ENCODE assay signal across 10 cellular contexts in genomic region chr2:2646312-2647051, GRCh38.
DNase-seq lines count a peak whose midpoint lies in the region; ATAC-seq, FAIRE-seq and TF ChIP-seq lines count a peak whose summit lies in the region.
"Had no signal": no experiment of that assay in that cellular context is flagged by ENCODE, and none has a peak within 500 bp of the region (broad histone marks: within the 10 kb centered on the region; RNA-seq: fewer than 3 reads in every experiment).

No MANE protein-coding gene starts in this region.

- TF ChIP-seq CTCF in keratinocyte (optimal IDR thresholded peaks at IDR 0.05 in 1 of 3, IDR thresholded peaks at IDR 0.05 in 1 of 3, conservative IDR thresholded peaks at IDR 0.05 in 1 of 3; ENCODE audit: extremely low read depth in 1 of 3, insufficient read depth in 2 of 3, low read length in 3 of 3) (no peak), A673 (conservative IDR thresholded peaks at IDR 0.05; ENCODE audit: low read depth, low read length) (no peak), lower lobe of right lung (IDR thresholded peaks at IDR 0.05) (no peak)

- H3K4me2 ChIP-seq in keratinocyte (ENCODE audit: control insufficient read depth, extremely low read depth, insufficient read depth, low read depth, low read length): peak overlapping the region; percentile 76

- no peaks in the 10 kb centered on the region for H3K9me1 ChIP-seq in keratinocyte (ENCODE audit: control insufficient read depth, extremely low read depth, insufficient read depth, low read length)

- dilution Hi-C loops in keratinocyte (cut with MboI; ENCODE audit: extremely low pct_ligation_motif_present, low sequenced_read_pairs): no loop called here

- POLR2A ChIA-PET in activated CD4-positive, alpha-beta T cell treated with anti-CD3 and anti-CD28 coated beads, Interleukin-2, amount 10 ng/mL, durations not matched to agents 7 days and 5 days (lab: Charles Lee): no interaction called here
- POLR2A ChIA-PET in A673 (lab: Charles Lee; ENCODE audit: low non-redundant PET): no interaction called here

- peak overlapping the region; percentile 75 for H3K9ac ChIP-seq in keratinocyte (ENCODE audit: control insufficient read depth, extremely low read depth, insufficient read depth, low read length)

- peak overlapping the region; percentile 44 for H2AFZ ChIP-seq in keratinocyte (ENCODE audit: control insufficient read depth, low read length)

- no TSS peak for BruUV-seq in A673 (replicated peaks; lab: Mats Ljungman, UMichigan)

- peak overlapping the region; percentile 20 for H3K4me3 Mint-ChIP-seq in activated CD4-positive, alpha-beta T cell treated with anti-CD3 and anti-CD28 coated beads, Interleukin-2, amount 10 ng/mL, durations not matched to agents 7 days and 5 days
- H3K4me3 Mint-ChIP-seq in stimulated activated memory B cell treated with anti-CD40 and anti-IgM and Interleukin-4, amounts not matched to agents 10 μg/mL and 1 μg/mL and 100 μg/mL, for 72 hours: no peak overlapping the region
- H3K4me3 Mint-ChIP-seq: dendritic cell treated with granulocyte-macrophage colony-stimulating factor and Interleukin-4, amounts not matched to agents 40 ng/mL and 50 ng/mL, for 4 days had no signal

- H3K9me3 Mint-ChIP-seq in activated CD4-positive, alpha-beta T cell treated with anti-CD3 and anti-CD28 coated beads, Interleukin-2, amount 10 ng/mL, durations not matched to agents 7 days and 5 days: peaks cover 3% of the 10 kb centered on the region
- H3K9me3 Mint-ChIP-seq in stimulated activated memory B cell treated with anti-CD40 and anti-IgM and Interleukin-4, amounts not matched to agents 10 μg/mL and 1 μg/mL and 100 μg/mL, for 72 hours: peaks cover 7% of the 10 kb centered on the region
- H3K9me3 Mint-ChIP-seq: dendritic cell treated with granulocyte-macrophage colony-stimulating factor and Interleukin-4, amounts not matched to agents 40 ng/mL and 50 ng/mL, for 4 days had no signal

- intact Hi-C loops in A673 (cut with micrococcal nuclease; ENCODE audit: unreplicated experiment) (no loop called here), lower lobe of right lung (cut with DNase I) (no loop called here)

- H3K36me3 ChIP-seq in keratinocyte (ENCODE audit: control insufficient read depth in 2 of 2, extremely low read depth in 1 of 2, insufficient read depth in 2 of 2, low read length in 2 of 2): no peaks in the 10 kb centered on the region
- no peaks in the 10 kb centered on the region for H3K36me3 ChIP-seq in A673 (ENCODE audit: insufficient read depth, low read length, poor library complexity, severe bottlenecking)
- H3K36me3 ChIP-seq in lower lobe of right lung: no peaks in the 10 kb centered on the region

- no peaks in the 10 kb centered on the region for H3K27me3 ChIP-seq in keratinocyte (ENCODE audit: control insufficient read depth, extremely low read depth, insufficient read depth, low read length)
- H3K27me3 ChIP-seq in A673 (replicated peaks; ENCODE audit: insufficient read depth, low read depth, low read length, poor library complexity): no peaks in the 10 kb centered on the region
- H3K27me3 ChIP-seq in lower lobe of right lung (ENCODE audit: low read depth): peaks cover 5% of the 10 kb centered on the region
- H3K27me3 ChIP-seq: testis had no signal

- DNase-seq in CD1c-positive myeloid dendritic cell (ENCODE audit: extremely low spot score) (peak; percentile 1), keratinocyte (ENCODE audit: low read depth, low spot score) (peak; percentile 26), A673 (ENCODE audit: low spot score) (no peak), lower lobe of right lung (no peak)
- peak; percentile 77 for DNase-seq in activated CD4-positive, alpha-beta T cell treated with anti-CD3 and anti-CD28 coated beads, Interleukin-2, amount 10 ng/mL, durations not matched to agents 7 days and 5 days
- DNase-seq: testis had no signal

- H3K9me3 ChIP-seq in keratinocyte (ENCODE audit: control insufficient read depth, low read depth, low read length) (no peaks in the 10 kb centered on the region), A673 (ENCODE audit: low read depth, low read length, poor library complexity, severe bottlenecking) (no peaks in the 10 kb centered on the region), lower lobe of right lung (no peaks in the 10 kb centered on the region)
- H3K9me3 ChIP-seq: testis had no signal

- no peaks in the 10 kb centered on the region for H3K79me2 ChIP-seq in keratinocyte (ENCODE audit: control insufficient read depth, insufficient read depth, low read length)

- peaks cover 34% of the 10 kb centered on the region for H3K4me1 Mint-ChIP-seq in activated CD4-positive, alpha-beta T cell treated with anti-CD3 and anti-CD28 coated beads, Interleukin-2, amount 10 ng/mL, durations not matched to agents 7 days and 5 days
- H3K4me1 Mint-ChIP-seq in stimulated activated memory B cell treated with anti-CD40 and anti-IgM and Interleukin-4, amounts not matched to agents 10 μg/mL and 1 μg/mL and 100 μg/mL, for 72 hours: no peaks in the 10 kb centered on the region

- H3K36me3 Mint-ChIP-seq in activated CD4-positive, alpha-beta T cell treated with anti-CD3 and anti-CD28 coated beads, Interleukin-2, amount 10 ng/mL, durations not matched to agents 7 days and 5 days (ENCODE audit: low read depth): no peaks in the 10 kb centered on the region
- no peaks in the 10 kb centered on the region for H3K36me3 Mint-ChIP-seq in stimulated activated memory B cell treated with anti-CD40 and anti-IgM and Interleukin-4, amounts not matched to agents 10 μg/mL and 1 μg/mL and 100 μg/mL, for 72 hours

- CTCF ChIA-PET in activated CD4-positive, alpha-beta T cell treated with anti-CD3 and anti-CD28 coated beads, Interleukin-2, amount 10 ng/mL, durations not matched to agents 7 days and 5 days (lab: Charles Lee): interaction anchor here (1.3 kb wide), 1 partner anchor 20 kb away, joined by 3 read pairs; no protein-coding TSS in a partner anchor
- CTCF ChIA-PET in A673 (lab: Charles Lee): no interaction called here

- peak overlapping the region in 1 of 3 experiments; percentile 45 for H3K4me3 ChIP-seq in keratinocyte (ENCODE audit: control insufficient read depth in 2 of 3, extremely low read depth in 1 of 3, insufficient read depth in 2 of 3, low read depth in 1 of 3, low read length in 3 of 3)
- H3K4me3 ChIP-seq in A673 (ENCODE audit: low read depth, low read length, poor library complexity, severe bottlenecking): no peak overlapping the region
- no peak overlapping the region for H3K4me3 ChIP-seq in lower lobe of right lung
- H3K4me3 ChIP-seq: testis had no signal

- ATAC-seq in HG02763 (IDR thresholded peaks at IDR 0.05; ENCODE audit: unreplicated experiment): peak; percentile 62
- no peak for ATAC-seq in stimulated activated memory B cell treated with anti-CD40 and anti-IgM and Interleukin-4, amounts not matched to agents 10 μg/mL and 1 μg/mL and 100 μg/mL, for 72 hours
- no peak for ATAC-seq in GM21515 (IDR thresholded peaks at IDR 0.05; ENCODE audit: unreplicated experiment)
- ATAC-seq in lower lobe of right lung: no peak

- FAIRE-seq in keratinocyte (lab: Jason Lieb, UNC): peak; percentile 66

- H3K4me1 ChIP-seq in keratinocyte (ENCODE audit: control insufficient read depth, extremely low read depth, insufficient read depth, low read length): peaks cover 20% of the 10 kb centered on the region
- H3K4me1 ChIP-seq in A673 (ENCODE audit: insufficient read depth, low read length, poor library complexity, severe bottlenecking): no peaks in the 10 kb centered on the region
- H3K4me1 ChIP-seq in lower lobe of right lung: no peaks in the 10 kb centered on the region
- H3K4me1 ChIP-seq: testis had no signal

- H3K27ac ChIP-seq in keratinocyte (ENCODE audit: control insufficient read depth, insufficient read depth, low read length) (peak overlapping the region; percentile 87), A673 (ENCODE audit: low read depth, low read length, poor library complexity, severe bottlenecking) (no peak overlapping the region), lower lobe of right lung (no peak overlapping the region)
- H3K27ac ChIP-seq: testis had no signal

- H4K20me1 ChIP-seq in keratinocyte (ENCODE audit: control insufficient read depth, extremely low read depth, insufficient read depth, low read length): no peaks in the 10 kb centered on the region

- peak overlapping the region; percentile 87 for H3K27ac Mint-ChIP-seq in activated CD4-positive, alpha-beta T cell treated with anti-CD3 and anti-CD28 coated beads, Interleukin-2, amount 10 ng/mL, durations not matched to agents 7 days and 5 days
- no peak overlapping the region for H3K27ac Mint-ChIP-seq in stimulated activated memory B cell treated with anti-CD40 and anti-IgM and Interleukin-4, amounts not matched to agents 10 μg/mL and 1 μg/mL and 100 μg/mL, for 72 hours
- H3K27ac Mint-ChIP-seq: dendritic cell treated with granulocyte-macrophage colony-stimulating factor and Interleukin-4, amounts not matched to agents 40 ng/mL and 50 ng/mL, for 4 days had no signal

- H3K27me3 Mint-ChIP-seq in activated CD4-positive, alpha-beta T cell treated with anti-CD3 and anti-CD28 coated beads, Interleukin-2, amount 10 ng/mL, durations not matched to agents 7 days and 5 days: no peaks in the 10 kb centered on the region
- peaks cover 17% of the 10 kb centered on the region for H3K27me3 Mint-ChIP-seq in stimulated activated memory B cell treated with anti-CD40 and anti-IgM and Interleukin-4, amounts not matched to agents 10 μg/mL and 1 μg/mL and 100 μg/mL, for 72 hours
- H3K27me3 Mint-ChIP-seq: dendritic cell treated with granulocyte-macrophage colony-stimulating factor and Interleukin-4, amounts not matched to agents 40 ng/mL and 50 ng/mL, for 4 days had no signal

Comparison
In these comparisons a context has a peak if more than half of its experiments do, and no peak if none do; other contexts are left out.
1. DNase-seq: peak in CD1c-positive myeloid dendritic cell (single experiment), activated CD4-positive, alpha-beta T cell treated with anti-CD3 and anti-CD28 coated beads, Interleukin-2, amount 10 ng/mL, durations not matched to agents 7 days and 5 days (single experiment) and keratinocyte (single experiment); none in A673 (single experiment) and lower lobe of right lung (single experiment).